19 cellular contexts compared by ENCODE assay signal in genomic region chr2:50395510-50396300, GRCh38.
A peak's percentile ranks its signal among the peaks of the same experiment; 100 is the strongest.
DNase-seq lines count a peak whose midpoint lies in the region; ATAC-seq and TF ChIP-seq lines count a peak whose summit lies in the region.
"Had no signal": no experiment of that assay in that cellular context is flagged by ENCODE, and none has a peak within 500 bp of the region (broad histone marks: within the 10 kb centered on the region; RNA-seq: fewer than 3 reads in every experiment).

No MANE protein-coding gene starts in this region.

- H3K4me3 ChIP-seq in left lung (no peak overlapping the region), vagina (no peak overlapping the region)
- H3K4me3 ChIP-seq: colonic mucosa, PC-9, psoas muscle, SJSA1 had no signal

- DNase-seq in NCI-H1105 (lab: John Stamatoyannopoulos, UW), result peak; percentile 80
- DNase-seq in NCI-H510A (lab: John Stamatoyannopoulos, UW), result peak; percentile 2
- no peak for DNase-seq in left lung
- no peak for DNase-seq in NOMO-1 (lab: John Stamatoyannopoulos, UW; ENCODE audit: unreplicated experiment in 2 of 2)
- no peak for DNase-seq in ecto neural progenitor cell (ENCODE audit: low spot score)
- DNase-seq in activated naive CD4-positive, alpha-beta T cell treated with Interleukin-2 at 50 U/mL for 16 hours, result no peak
- no peak for DNase-seq in vagina (ENCODE audit: extremely low spot score in 2 of 2)
- DNase-seq: activated B cell treated with CpG ODN at 0.5 μM for 24 hours; activated CD8-positive, alpha-beta T cell treated with anti-CD3 and anti-CD28 coated beads, Interleukin-2, amount 10 ng/mL, durations not matched to agents 7 days and 5 days; colonic mucosa; foreskin melanocyte; NCI-H524 treated with DMSO at 0.1 percent for 48 hours; PC-9; psoas muscle; stimulated activated CD8-positive, alpha-beta memory T cell treated with anti-CD3 and anti-CD28 coated beads, Interleukin-4, amount 100 ng/mL, for 48 hours; T-helper 2 cell had no signal

- intact Hi-C loops in left lung (cut with DNase I), result no loop called here
- intact Hi-C loops in vagina (cut with DNase I), result no loop called here

- ATAC-seq in GM18867 (IDR thresholded peaks at IDR 0.05; ENCODE audit: unreplicated experiment) (peak; percentile 56), left lung (peak; percentile 88)
- ATAC-seq: activated CD8-positive, alpha-beta T cell treated with anti-CD3 and anti-CD28 coated beads, Interleukin-2, amount 10 ng/mL, durations not matched to agents 7 days and 5 days; psoas muscle had no signal

- H3K9me3 ChIP-seq in left lung, result no peaks in the 10 kb centered on the region
- H3K9me3 ChIP-seq in vagina, result no peaks in the 10 kb centered on the region
- H3K9me3 ChIP-seq: colonic mucosa, psoas muscle, SJSA1 had no signal

- TF ChIP-seq POLR2A in vagina (IDR thresholded peaks at IDR 0.05), result no peak

- H3K27ac ChIP-seq in left lung (no peak overlapping the region), vagina (no peak overlapping the region)
- H3K27ac ChIP-seq: colonic mucosa, HL-60, PC-9, psoas muscle, SJSA1 had no signal

- no peaks in the 10 kb centered on the region for H3K36me3 ChIP-seq in left lung
- H3K36me3 ChIP-seq in vagina, result no peaks in the 10 kb centered on the region
- H3K36me3 ChIP-seq: colonic mucosa, SJSA1 had no signal

- H3K4me1 ChIP-seq in left lung (no peaks in the 10 kb centered on the region), vagina (no peaks in the 10 kb centered on the region)
- H3K4me1 ChIP-seq: colonic mucosa, psoas muscle, SJSA1 had no signal

- TF ChIP-seq CTCF in left lung (IDR thresholded peaks at IDR 0.05), result no peak
- no peak for TF ChIP-seq CTCF in vagina (IDR thresholded peaks at IDR 0.05)

- H3K27me3 ChIP-seq in left lung, result no peaks in the 10 kb centered on the region
- H3K27me3 ChIP-seq in vagina, result no peaks in the 10 kb centered on the region
- H3K27me3 ChIP-seq: colonic mucosa, SJSA1 had no signal

Comparison
In these comparisons a context has a peak if more than half of its experiments do, and no peak if none do; other contexts are left out.
1. DNase-seq: peak in NCI-H1105 (single experiment) and NCI-H510A (single experiment); none in left lung (0 of 2), NOMO-1 (0 of 2), ecto neural progenitor cell (single experiment), activated naive CD4-positive, alpha-beta T cell treated with Interleukin-2 at 50 U/mL for 16 hours (single experiment) and vagina (0 of 2).